20 cellular contexts compared by ENCODE assay signal in the genomic region with DNA sequence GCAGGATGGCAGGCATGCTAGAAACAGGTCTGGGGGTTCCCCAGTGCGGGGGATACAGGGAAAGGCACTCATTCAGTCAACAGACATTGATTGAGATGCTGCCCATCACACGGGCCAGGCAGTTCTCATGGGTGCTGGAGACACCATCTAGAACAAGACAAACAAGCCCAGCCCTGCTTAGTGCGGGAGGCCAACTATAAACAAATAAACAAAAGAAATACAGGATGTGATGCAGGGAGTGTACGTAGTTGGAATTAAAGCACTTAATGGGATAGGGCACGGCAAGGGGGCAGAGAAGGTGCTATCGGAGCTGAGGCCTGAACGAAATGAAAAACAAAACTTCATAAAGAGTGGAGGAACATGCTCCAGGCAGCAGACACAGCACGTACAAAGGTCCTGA.
DNase-seq lines count a peak whose midpoint lies in the region; ATAC-seq and TF ChIP-seq lines count a peak whose summit lies in the region.
"Had no signal": no experiment of that assay in that cellular context is flagged by ENCODE, and none has a peak within 500 bp of the region (broad histone marks: within the 10 kb centered on the region; RNA-seq: fewer than 3 reads in every experiment).

No MANE protein-coding gene starts in this region.

- intact Hi-C loops in naive thymus-derived CD4-positive, alpha-beta T cell (cut with micrococcal nuclease): loop anchor here (2.0 to 5.0 kb wide), 3 partner anchors 169 to 264 kb away; a partner anchor contains a TSS

- CTCF ChIA-PET in CD8-positive, alpha-beta memory T cell (lab: Charles Lee): interaction anchor here (1.2 to 10.3 kb wide), 10 partner anchors 8 to 250 kb away, joined by 3 to 156 read pairs (median 6); no protein-coding TSS in a partner anchor
- CTCF ChIA-PET in naive thymus-derived CD4-positive, alpha-beta T cell (lab: Charles Lee): interaction anchor here (4.6 to 8.1 kb wide), 2 partner anchors 242 to 247 kb away, joined by 27 to 78 read pairs; no protein-coding TSS in a partner anchor

- H3K79me2 ChIP-seq in osteoblast (ENCODE audit: insufficient read depth, low read length): no peaks in the 10 kb centered on the region

- no peak overlapping the region for H3K4me2 ChIP-seq in osteoblast (ENCODE audit: insufficient read depth, low read length)
- H3K4me2 ChIP-seq: PC-9, smooth muscle cell had no signal

- peaks cover 4% of the 10 kb centered on the region for H4K20me1 ChIP-seq in osteoblast (ENCODE audit: insufficient read depth, low read length)

- no peak overlapping the region for H3K4me3 ChIP-seq in CD8-positive, alpha-beta memory T cell (ENCODE audit: low read length)
- H3K4me3 ChIP-seq in osteoblast (ENCODE audit: insufficient read depth, low read length): no peak overlapping the region
- H3K4me3 ChIP-seq in naive thymus-derived CD4-positive, alpha-beta T cell (ENCODE audit: low read length): no peak overlapping the region
- H3K4me3 ChIP-seq: lower lobe of right lung, PC-9, psoas muscle, smooth muscle cell had no signal

- H3K36me3 Mint-ChIP-seq in CD8-positive, alpha-beta memory T cell: peaks cover 22 to 96% (median 27%) of the 10 kb centered on the region in 3 donors
- peaks cover 34% of the 10 kb centered on the region for H3K36me3 Mint-ChIP-seq in T-helper 17 cell (ENCODE audit: low read depth)
- H3K36me3 Mint-ChIP-seq in naive thymus-derived CD4-positive, alpha-beta T cell: peaks cover 4 to 33% (median 11%) of the 10 kb centered on the region in 5 donors

- H3K4me1 ChIP-seq in CD8-positive, alpha-beta memory T cell (ENCODE audit: insufficient read depth, low read length): no peaks in the 10 kb centered on the region
- peaks cover 10% of the 10 kb centered on the region for H3K4me1 ChIP-seq in osteoblast (ENCODE audit: insufficient read depth, low read length)
- peaks cover 0 to 3% of the 10 kb centered on the region in 2 donors for H3K4me1 ChIP-seq in naive thymus-derived CD4-positive, alpha-beta T cell (ENCODE audit: control insufficient read depth in 2 of 2, insufficient read depth in 2 of 2, low read length in 2 of 2)
- H3K4me1 ChIP-seq: psoas muscle had no signal

- DNase-seq in CD8-positive, alpha-beta memory T cell: no peak
- DNase-seq in T-helper 17 cell (no peak), osteoblast (ENCODE audit: insufficient read length, low spot score, missing footprints) (peak; percentile 21), activated gamma-delta T cell treated with Interleukin-2 at 50 U/mL for 16 hours (no peak), DMS 273 treated with DMSO at 0.1 percent for 48 hours (lab: John Stamatoyannopoulos, UW) (no peak)
- no peak for DNase-seq in naive thymus-derived CD4-positive, alpha-beta T cell
- DNase-seq: activated CD4-positive, alpha-beta T cell treated with anti-CD3 and anti-CD28 coated beads, Interleukin-2, amount 50 U/mL, for 1 hour; DMS79 treated with DMSO at 0.1 percent for 48 hours; H7; lower lobe of right lung; MM.1S; NCI-H524 treated with DMSO at 0.1 percent for 48 hours; PC-9 had no signal

- H3K4me1 Mint-ChIP-seq in CD8-positive, alpha-beta memory T cell: peaks cover 10 to 30% (median 13%) of the 10 kb centered on the region in 3 donors
- peaks cover 35% of the 10 kb centered on the region for H3K4me1 Mint-ChIP-seq in T-helper 17 cell
- peaks cover 0 to 10% (median 3%) of the 10 kb centered on the region in 7 donors for H3K4me1 Mint-ChIP-seq in naive thymus-derived CD4-positive, alpha-beta T cell

- H3K27ac Mint-ChIP-seq in CD8-positive, alpha-beta memory T cell: peak overlapping the region; percentile 1 to 82 (median 28)
- H3K27ac Mint-ChIP-seq in T-helper 17 cell: peak overlapping the region; percentile 86
- H3K27ac Mint-ChIP-seq in naive thymus-derived CD4-positive, alpha-beta T cell: peak overlapping the region in 3 of 9 donors; percentile 17 to 24 (median 19)
- H3K27ac Mint-ChIP-seq: activated T-helper 2 cell treated with anti-CD3 and anti-CD28 coated beads, Interferon-gamma antibody, Interleukin-2, Interleukin-4, amounts not matched to agents 10 μg/mL and 5 μg/mL and 100 μg/mL, durations not matched to agents 14 hours and 24 hours and 36 hours; type B pancreatic cell had no signal

- no peaks in the 10 kb centered on the region for H3K9me3 ChIP-seq in CD8-positive, alpha-beta memory T cell (ENCODE audit: low read length)
- H3K9me3 ChIP-seq in T-helper 17 cell (ENCODE audit: control insufficient read depth, low read length, poor library complexity, severe bottlenecking) (no peaks in the 10 kb centered on the region), osteoblast (ENCODE audit: low read depth, low read length) (no peaks in the 10 kb centered on the region)
- H3K9me3 ChIP-seq in naive thymus-derived CD4-positive, alpha-beta T cell (ENCODE audit: control insufficient read depth in 2 of 3, low read length in 3 of 3): no peaks in the 10 kb centered on the region
- H3K9me3 ChIP-seq: lower lobe of right lung had no signal

- peaks cover 0 to 3% of the 10 kb centered on the region in 2 donors for H3K27me3 Mint-ChIP-seq in CD8-positive, alpha-beta memory T cell
- H3K27me3 Mint-ChIP-seq in T-helper 17 cell: no peaks in the 10 kb centered on the region
- no peaks in the 10 kb centered on the region for H3K27me3 Mint-ChIP-seq in naive thymus-derived CD4-positive, alpha-beta T cell

- POLR2A ChIA-PET in CD8-positive, alpha-beta memory T cell (lab: Charles Lee): interaction anchor here (1.7 kb wide), 1 partner anchor 247 kb away, joined by 11 read pairs; no protein-coding TSS in a partner anchor
- POLR2A ChIA-PET in naive thymus-derived CD4-positive, alpha-beta T cell (lab: Charles Lee): no interaction called here

- TF ChIP-seq CTCF in osteoblast (IDR thresholded peaks at IDR 0.05; ENCODE audit: extremely low read depth, low read depth, low read length): no peak

- no peak overlapping the region for H3K27ac ChIP-seq in CD8-positive, alpha-beta memory T cell (ENCODE audit: low read depth, low read length)
- peak overlapping the region; percentile 99 for H3K27ac ChIP-seq in cingulate gyrus (ENCODE audit: low read depth, low read length)
- H3K27ac ChIP-seq in osteoblast (ENCODE audit: low read depth, low read length): no peak overlapping the region
- H3K27ac ChIP-seq in naive thymus-derived CD4-positive, alpha-beta T cell (ENCODE audit: low read depth, low read length): no peak overlapping the region
- H3K27ac ChIP-seq: C4-2B, lower lobe of right lung, PC-9, psoas muscle had no signal

- H3K27me3 ChIP-seq in CD8-positive, alpha-beta memory T cell (ENCODE audit: insufficient read depth, low read length, poor library complexity, severe bottlenecking): no peaks in the 10 kb centered on the region
- H3K27me3 ChIP-seq in osteoblast (ENCODE audit: insufficient read depth, low read length): no peaks in the 10 kb centered on the region
- H3K27me3 ChIP-seq in naive thymus-derived CD4-positive, alpha-beta T cell (ENCODE audit: control insufficient read depth in 2 of 2, insufficient read depth in 2 of 2, low read length in 2 of 2): no peaks in the 10 kb centered on the region

- H3K36me3 ChIP-seq in CD8-positive, alpha-beta memory T cell (ENCODE audit: insufficient read depth, low read length): peaks cover 38% of the 10 kb centered on the region
- no peaks in the 10 kb centered on the region for H3K36me3 ChIP-seq in osteoblast (ENCODE audit: insufficient read depth, low read length)
- H3K36me3 ChIP-seq in naive thymus-derived CD4-positive, alpha-beta T cell (ENCODE audit: control insufficient read depth in 2 of 3, insufficient read depth in 3 of 3, low read length in 3 of 3): peaks cover 0 to 23% (median 19%) of the 10 kb centered on the region in 3 experiments

- ATAC-seq in T-helper 17 cell: no peak
- ATAC-seq in GM21717 (IDR thresholded peaks at IDR 0.05; ENCODE audit: unreplicated experiment): no peak
- ATAC-seq in naive thymus-derived CD4-positive, alpha-beta T cell: no peak

- no peak overlapping the region for H2AFZ ChIP-seq in osteoblast (ENCODE audit: low read length)
- H2AFZ ChIP-seq: PC-9 had no signal

- no peak overlapping the region for H3K4me3 Mint-ChIP-seq in CD8-positive, alpha-beta memory T cell
- no peak overlapping the region for H3K4me3 Mint-ChIP-seq in T-helper 17 cell
- H3K4me3 Mint-ChIP-seq in naive thymus-derived CD4-positive, alpha-beta T cell: no peak overlapping the region
- H3K4me3 Mint-ChIP-seq: type B pancreatic cell had no signal

- peaks cover 0 to 3% (median 0%) of the 10 kb centered on the region in 5 donors for H3K9me3 Mint-ChIP-seq in CD8-positive, alpha-beta memory T cell
- peaks cover 0 to 8% (median 0%) of the 10 kb centered on the region in 11 donors for H3K9me3 Mint-ChIP-seq in naive thymus-derived CD4-positive, alpha-beta T cell
